12 cellular contexts compared by ENCODE assay signal in genomic region chr2:3574155-3574554, GRCh38. TPM values are rescaled to one million over a fixed set of nuclear protein-coding genes. Genes with fewer than 3 reads are reported as not detected.
DNase-seq lines count a peak whose midpoint lies in the region; ATAC-seq, FAIRE-seq and TF ChIP-seq lines count a peak whose summit lies in the region.
"Had no signal": no experiment of that assay in that cellular context is flagged by ENCODE, and none has a peak within 500 bp of the region (broad histone marks: within the 10 kb centered on the region; RNA-seq: fewer than 3 reads in every experiment).

No MANE protein-coding gene starts in this region.

- no peaks in the 10 kb centered on the region for H3K27me3 ChIP-seq in left ventricle myocardium inferior (ENCODE audit: low read depth)
- H3K27me3 ChIP-seq in right cardiac atrium (ENCODE audit: control insufficient read depth, insufficient read depth): no peaks in the 10 kb centered on the region
- no peaks in the 10 kb centered on the region for H3K27me3 ChIP-seq in testis
- no peaks in the 10 kb centered on the region for H3K27me3 ChIP-seq in suprapubic skin
- H3K27me3 ChIP-seq: brain microvascular endothelial cell, uterus had no signal

- H3K27ac ChIP-seq in left ventricle myocardium inferior (replicated peaks): no peak overlapping the region
- H3K27ac ChIP-seq in right cardiac atrium (ENCODE audit: low read length): no peak overlapping the region
- H3K27ac ChIP-seq in SK-N-MC: no peak overlapping the region
- no peak overlapping the region for H3K27ac ChIP-seq in kidney (ENCODE audit: low read depth in 2 of 2, low read length in 2 of 2)
- peak overlapping the region in 1 of 2 donors; percentile 94 for H3K27ac ChIP-seq in testis
- H3K27ac ChIP-seq in suprapubic skin: no peak overlapping the region

- H3K9me3 ChIP-seq in left ventricle myocardium inferior (replicated peaks): no peaks in the 10 kb centered on the region
- H3K9me3 ChIP-seq in right cardiac atrium (ENCODE audit: control insufficient read depth, low read length): no peaks in the 10 kb centered on the region
- no peaks in the 10 kb centered on the region for H3K9me3 ChIP-seq in SK-N-MC (ENCODE audit: low read depth, low read length)
- no peaks in the 10 kb centered on the region for H3K9me3 ChIP-seq in kidney (ENCODE audit: control insufficient read depth in 1 of 2, low read length in 2 of 2)
- no peaks in the 10 kb centered on the region for H3K9me3 ChIP-seq in testis
- no peaks in the 10 kb centered on the region for H3K9me3 ChIP-seq in suprapubic skin
- H3K9me3 ChIP-seq: uterus had no signal

- H3K9ac ChIP-seq in SK-N-MC (ENCODE audit: insufficient read length) (no peak overlapping the region), kidney (ENCODE audit: low read length in 2 of 2) (no peak overlapping the region)

- H3K36me3 ChIP-seq in left ventricle myocardium inferior: peaks cover 29% of the 10 kb centered on the region
- peaks cover 36% of the 10 kb centered on the region for H3K36me3 ChIP-seq in SK-N-MC (ENCODE audit: insufficient read depth, low read length)
- H3K36me3 ChIP-seq in kidney (ENCODE audit: control insufficient read depth in 1 of 2, insufficient read depth in 2 of 2, low read length in 2 of 2): peaks cover 12 to 20% of the 10 kb centered on the region in 2 donors
- no peaks in the 10 kb centered on the region for H3K36me3 ChIP-seq in testis (ENCODE audit: low read depth, missing control alignments)
- H3K36me3 ChIP-seq in suprapubic skin: peaks cover 18% of the 10 kb centered on the region
- H3K36me3 ChIP-seq: uterus had no signal

- TF ChIP-seq CTCF in left ventricle myocardium inferior (IDR thresholded peaks at IDR 0.05; ENCODE audit: borderline replicate concordance) (no peak), kidney (IDR thresholded peaks at IDR 0.05; ENCODE audit: borderline replicate concordance, extremely low read depth, insufficient read depth) (no peak), testis (IDR thresholded peaks at IDR 0.05) (no peak), suprapubic skin (IDR thresholded peaks at IDR 0.05) (no peak)

- H3K4me3 ChIP-seq in left ventricle myocardium inferior: peak overlapping the region; percentile 92
- no peak overlapping the region for H3K4me3 ChIP-seq in right cardiac atrium (ENCODE audit: low read length)
- peak overlapping the region; percentile 98 for H3K4me3 ChIP-seq in SK-N-MC
- peak overlapping the region; percentile 88 to 90 for H3K4me3 ChIP-seq in kidney (ENCODE audit: low read length in 2 of 2)
- H3K4me3 ChIP-seq in testis: peak overlapping the region; percentile 87 to 97
- no peak overlapping the region for H3K4me3 ChIP-seq in suprapubic skin

- H3K4me1 ChIP-seq in left ventricle myocardium inferior (peaks cover 45% of the 10 kb centered on the region), right cardiac atrium (ENCODE audit: control insufficient read depth, insufficient read depth, low read length) (no peaks in the 10 kb centered on the region), kidney (ENCODE audit: control insufficient read depth in 1 of 2, insufficient read depth in 1 of 2, low read depth in 1 of 2, low read length in 2 of 2) (peaks cover 10 to 11% of the 10 kb centered on the region in 2 donors), testis (peaks cover 17% of the 10 kb centered on the region), suprapubic skin (peaks cover 36% of the 10 kb centered on the region)

- DNase-seq in left ventricle myocardium inferior: no peak
- DNase-seq in right cardiac atrium: no peak
- DNase-seq in SK-N-MC (ENCODE audit: low read depth, low spot score): no peak
- DNase-seq in kidney: no peak
- DNase-seq in testis: no peak
- DNase-seq in suprapubic skin (ENCODE audit: low spot score in 2 of 2): no peak
- DNase-seq in cerebellar cortex (ENCODE audit: low spot score): no peak
- no peak for DNase-seq in frontal cortex (ENCODE audit: low spot score in 2 of 2)
- DNase-seq: brain microvascular endothelial cell, islet precursor cell, NCI-H2107, uterus had no signal

- intact Hi-C loops in left ventricle myocardium inferior (cut with micrococcal nuclease): no loop called here
- intact Hi-C loops in right cardiac atrium (cut with DNase I): no loop called here
- intact Hi-C loops in kidney (cut with DNase I): no loop called here
- intact Hi-C loops in testis (cut with DNase I; ENCODE audit: low total_unique reads): no loop called here

- no peak for FAIRE-seq in kidney (lab: Jason Lieb, UNC)
- no peak for FAIRE-seq in frontal cortex (lab: Jason Lieb, UNC)

- TF ChIP-seq POLR2A in testis (IDR thresholded peaks at IDR 0.05): no peak
- TF ChIP-seq POLR2A in suprapubic skin (IDR thresholded peaks at IDR 0.05): no peak

- no peak for TF ChIP-seq EP300 in suprapubic skin (IDR thresholded peaks at IDR 0.05)

- 95% methylated on average over 11 of the region's 11 CpGs for WGBS in right cardiac atrium
- WGBS in testis, 2 donors: 68 to 73% methylated on average over 11 of the region's 11 CpGs
- WGBS in suprapubic skin: 93% methylated on average over 11 of the region's 11 CpGs

- ATAC-seq in right cardiac atrium: no peak

RNA-seq across cellular contexts. Expression of gene RPS7, which starts 0.9 kb away (rescaled TPM):
- total RNA-seq in left ventricle myocardium inferior: 583 TPM
- total RNA-seq in right cardiac atrium: 100 to 1,000 TPM; 741 to 785 (median 759) TPM
- polyA plus RNA-seq in right cardiac atrium: 1,436 TPM
- total RNA-seq in kidney: 992 TPM
- 1,826 TPM for polyA plus RNA-seq in kidney (ENCODE audit: insufficient read depth, low read depth, low replicate concordance)
- total RNA-seq in testis: 100 to 1,000 TPM; 728 to 906 TPM
- polyA plus RNA-seq in testis (ENCODE audit: insufficient read depth, low read depth, low replicate concordance): 989 TPM
- total RNA-seq in suprapubic skin: 1,000 to 10,000 TPM; 1,595 to 3,203 (median 2,542) TPM
- 1,245 TPM for total RNA-seq in frontal cortex

RNA-seq across cellular contexts. Expression of gene RNASEH1, which starts 16.0 kb away (rescaled TPM):
- total RNA-seq in left ventricle myocardium inferior (20.9 TPM), right cardiac atrium (10 to 100 TPM; 19.6 to 21.2 (median 20.0) TPM), kidney (21.1 TPM), testis (10 to 100 TPM; 23.5 to 24.6 TPM), suprapubic skin (10 to 100 TPM in 3 of 4 donors, 1 to 10 TPM in 1; 9.8 to 18.1 (median 15.4) TPM), frontal cortex (20.8 TPM)
- polyA plus RNA-seq in right cardiac atrium (17.3 TPM), kidney (ENCODE audit: insufficient read depth, low read depth, low replicate concordance) (6.8 TPM), testis (ENCODE audit: insufficient read depth, low read depth, low replicate concordance) (19.5 TPM)

RNA-seq across cellular contexts. Expression of gene COLEC11, which starts 20.8 kb away (rescaled TPM):
- total RNA-seq in left ventricle myocardium inferior: 4.9 TPM
- 10 to 100 TPM; 12.5 to 67.8 (median 36.3) TPM for total RNA-seq in right cardiac atrium
- polyA plus RNA-seq in right cardiac atrium: 70.6 TPM
- total RNA-seq in kidney: 7.6 TPM
- polyA plus RNA-seq in kidney (ENCODE audit: insufficient read depth, low read depth, low replicate concordance): 34.6 TPM
- 10 to 100 TPM; 15.4 to 15.8 TPM for total RNA-seq in testis
- polyA plus RNA-seq in testis (ENCODE audit: insufficient read depth, low read depth, low replicate concordance): 12.7 TPM
- total RNA-seq in suprapubic skin: under 1 TPM in 2 of 4 donors, not detected in 2; 0.39 to 0.68 TPM
- 0.41 TPM for total RNA-seq in frontal cortex

RNA-seq across cellular contexts. Expression of gene ADI1, which starts 54.8 kb away (rescaled TPM):
- total RNA-seq in left ventricle myocardium inferior (195 TPM), right cardiac atrium (100 to 1,000 TPM; 124 to 195 (median 159) TPM), kidney (74.0 TPM), testis (10 to 100 TPM; 41.6 to 52.5 TPM), suprapubic skin (10 to 100 TPM; 39.2 to 54.4 (median 45.4) TPM), frontal cortex (11.8 TPM)
- polyA plus RNA-seq in right cardiac atrium (132 TPM), kidney (ENCODE audit: insufficient read depth, low read depth, low replicate concordance) (236 TPM), testis (ENCODE audit: insufficient read depth, low read depth, low replicate concordance) (41.1 TPM)

Comparison
In these comparisons a context has a peak if more than half of its experiments do, and no peak if none do; other contexts are left out.
1. H3K4me3 ChIP-seq: peak in left ventricle myocardium inferior (single experiment), SK-N-MC (single experiment), kidney (2 of 2) and testis (2 of 2); none in right cardiac atrium (single experiment) and suprapubic skin (single experiment).